ENCODE assay signal across 9 cellular contexts in genomic region chr1:12448746-12449177, GRCh38.
DNase-seq lines count a peak whose midpoint lies in the region; ATAC-seq lines count a peak whose summit lies in the region.
"Had no signal": no experiment of that assay in that cellular context is flagged by ENCODE, and none has a peak within 500 bp of the region (broad histone marks: within the 10 kb centered on the region; RNA-seq: fewer than 3 reads in every experiment).

No MANE protein-coding gene starts in this region.

- peaks cover 49% of the 10 kb centered on the region for H3K36me3 Mint-ChIP-seq in activated naive CD8-positive, alpha-beta T cell treated with anti-CD3 and anti-CD28 coated beads, Interleukin-2, amount 50 U/mL, for 24 hours (ENCODE audit: low read depth)

- DNase-seq in activated naive CD8-positive, alpha-beta T cell treated with anti-CD3 and anti-CD28 coated beads, Interleukin-2, amount 50 U/mL, for 24 hours: no peak
- DNase-seq in islet precursor cell: peak; percentile 22
- DNase-seq in stimulated activated naive CD8-positive, alpha-beta T cell treated with anti-CD3 and anti-CD28 coated beads, Interleukin-15, amount 100 ng/mL, for 72 hours: no peak
- no peak for DNase-seq in kidney glomerular epithelial cell (lab: John Stamatoyannopoulos, UW)
- DNase-seq: NCI-H1048 had no signal

- H3K9me3 Mint-ChIP-seq in activated naive CD8-positive, alpha-beta T cell treated with anti-CD3 and anti-CD28 coated beads, Interleukin-2, amount 50 U/mL, for 24 hours: peaks cover 6% of the 10 kb centered on the region
- peaks cover under 1 to 6% of the 10 kb centered on the region in 2 donors for H3K9me3 Mint-ChIP-seq in stimulated activated naive CD8-positive, alpha-beta T cell treated with anti-CD3 and anti-CD28 coated beads, Interleukin-15, amount 100 ng/mL, for 72 hours

- H3K36me3 ChIP-seq in KOPT-K1 (ENCODE audit: insufficient read depth, low read length): no peaks in the 10 kb centered on the region

- ATAC-seq in activated naive CD8-positive, alpha-beta T cell treated with anti-CD3 and anti-CD28 coated beads, Interleukin-2, amount 50 U/mL, for 24 hours: no peak
- no peak for ATAC-seq in stimulated activated naive CD8-positive, alpha-beta T cell treated with anti-CD3 and anti-CD28 coated beads, Interleukin-15, amount 100 ng/mL, for 72 hours
- no peak for ATAC-seq in HG03432 (IDR thresholded peaks at IDR 0.05; ENCODE audit: unreplicated experiment)
- ATAC-seq in HG02973 (IDR thresholded peaks at IDR 0.05; ENCODE audit: unreplicated experiment): no peak
- ATAC-seq in HG03135 (IDR thresholded peaks at IDR 0.05; ENCODE audit: unreplicated experiment): no peak

- H3K27ac Mint-ChIP-seq in activated naive CD8-positive, alpha-beta T cell treated with anti-CD3 and anti-CD28 coated beads, Interleukin-2, amount 50 U/mL, for 24 hours: peak overlapping the region; percentile 99
- H3K27ac Mint-ChIP-seq in stimulated activated naive CD8-positive, alpha-beta T cell treated with anti-CD3 and anti-CD28 coated beads, Interleukin-15, amount 100 ng/mL, for 72 hours: peak overlapping the region; percentile 93 to 99

- no peaks in the 10 kb centered on the region for H3K27me3 Mint-ChIP-seq in activated naive CD8-positive, alpha-beta T cell treated with anti-CD3 and anti-CD28 coated beads, Interleukin-2, amount 50 U/mL, for 24 hours
- H3K27me3 Mint-ChIP-seq in stimulated activated naive CD8-positive, alpha-beta T cell treated with anti-CD3 and anti-CD28 coated beads, Interleukin-15, amount 100 ng/mL, for 72 hours: no peaks in the 10 kb centered on the region

- H3K9me3 ChIP-seq in KOPT-K1 (ENCODE audit: insufficient read depth, low read length, poor library complexity, severe bottlenecking): no peaks in the 10 kb centered on the region

- peak overlapping the region; percentile 94 for H3K27ac ChIP-seq in KOPT-K1 (ENCODE audit: low read depth, low read length, poor library complexity, severe bottlenecking)

- H3K4me1 Mint-ChIP-seq in activated naive CD8-positive, alpha-beta T cell treated with anti-CD3 and anti-CD28 coated beads, Interleukin-2, amount 50 U/mL, for 24 hours: peaks cover 95% of the 10 kb centered on the region
- H3K4me1 Mint-ChIP-seq in stimulated activated naive CD8-positive, alpha-beta T cell treated with anti-CD3 and anti-CD28 coated beads, Interleukin-15, amount 100 ng/mL, for 72 hours: peaks cover 96% of the 10 kb centered on the region

- H3K4me3 Mint-ChIP-seq in activated naive CD8-positive, alpha-beta T cell treated with anti-CD3 and anti-CD28 coated beads, Interleukin-2, amount 50 U/mL, for 24 hours: peak overlapping the region; percentile 62
- H3K4me3 Mint-ChIP-seq in stimulated activated naive CD8-positive, alpha-beta T cell treated with anti-CD3 and anti-CD28 coated beads, Interleukin-15, amount 100 ng/mL, for 72 hours: peak overlapping the region in 1 of 2 donors; percentile 81
